Comparison of ENCODE assay signal across 1 cellular context in the genomic region with DNA sequence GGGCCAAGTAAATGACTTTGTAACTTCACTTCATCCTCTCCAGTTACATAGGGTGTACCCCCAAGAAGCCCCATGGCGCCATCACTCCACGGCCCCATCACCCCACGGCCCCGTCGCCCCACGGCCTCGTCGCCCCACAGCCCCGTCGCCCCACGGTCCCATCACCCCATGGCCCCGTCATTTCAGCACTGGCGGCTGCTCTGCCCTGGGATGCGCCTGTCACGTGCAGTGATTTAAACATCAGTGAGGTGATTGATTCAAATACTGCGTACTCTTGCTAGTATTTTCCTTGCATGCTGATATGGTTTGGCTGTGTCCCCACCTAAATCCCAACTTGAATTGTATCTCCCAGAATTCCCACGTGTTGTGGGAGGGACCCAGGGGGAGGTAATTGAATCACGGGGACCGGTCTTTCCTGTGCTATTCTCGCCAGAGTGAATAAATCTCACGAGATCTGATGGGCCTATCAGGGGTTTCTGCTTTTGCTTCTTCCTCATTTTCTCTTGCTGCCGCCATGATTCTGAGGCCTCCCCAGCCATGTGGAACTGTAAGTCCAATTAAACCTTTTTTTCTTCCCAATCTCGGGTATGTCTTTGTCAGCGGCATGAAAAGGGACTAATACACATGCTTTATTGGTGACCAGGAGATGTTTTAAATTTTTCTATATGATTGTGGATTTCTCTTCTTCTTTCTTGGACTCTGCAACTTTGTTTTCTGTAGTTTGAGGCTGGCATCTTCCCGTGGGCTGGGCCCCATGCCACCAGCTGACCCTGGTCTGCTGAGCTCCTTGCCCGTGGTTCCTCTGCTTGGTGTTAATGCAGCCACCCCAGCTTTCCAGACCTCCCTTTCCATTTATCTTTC.
TF ChIP-seq lines count a peak whose summit lies in the region.

No MANE protein-coding gene starts in this region.

TF ChIP-seq in K562, 482 proteins besides CTCF, POLR2A, EP300 and RAD21 (continued from another document):
- TF ChIP-seq HDAC2 (IDR thresholded peaks at IDR 0.05) (0 out of 2 replicates have a peak, but pooled peaks have one; percentile 60), EHMT2 (IDR thresholded peaks at IDR 0.05) (peak; percentile 63; the same call in 1 of the 2 replicates), MECOM (CRISPR knock-in tag; IDR thresholded peaks at IDR 0.05) (no peak), PHF20 (IDR thresholded peaks at IDR 0.05; ENCODE audit: partially characterized antibody) (peak; percentile 86)
- TF ChIP-seq, protein P1, sequence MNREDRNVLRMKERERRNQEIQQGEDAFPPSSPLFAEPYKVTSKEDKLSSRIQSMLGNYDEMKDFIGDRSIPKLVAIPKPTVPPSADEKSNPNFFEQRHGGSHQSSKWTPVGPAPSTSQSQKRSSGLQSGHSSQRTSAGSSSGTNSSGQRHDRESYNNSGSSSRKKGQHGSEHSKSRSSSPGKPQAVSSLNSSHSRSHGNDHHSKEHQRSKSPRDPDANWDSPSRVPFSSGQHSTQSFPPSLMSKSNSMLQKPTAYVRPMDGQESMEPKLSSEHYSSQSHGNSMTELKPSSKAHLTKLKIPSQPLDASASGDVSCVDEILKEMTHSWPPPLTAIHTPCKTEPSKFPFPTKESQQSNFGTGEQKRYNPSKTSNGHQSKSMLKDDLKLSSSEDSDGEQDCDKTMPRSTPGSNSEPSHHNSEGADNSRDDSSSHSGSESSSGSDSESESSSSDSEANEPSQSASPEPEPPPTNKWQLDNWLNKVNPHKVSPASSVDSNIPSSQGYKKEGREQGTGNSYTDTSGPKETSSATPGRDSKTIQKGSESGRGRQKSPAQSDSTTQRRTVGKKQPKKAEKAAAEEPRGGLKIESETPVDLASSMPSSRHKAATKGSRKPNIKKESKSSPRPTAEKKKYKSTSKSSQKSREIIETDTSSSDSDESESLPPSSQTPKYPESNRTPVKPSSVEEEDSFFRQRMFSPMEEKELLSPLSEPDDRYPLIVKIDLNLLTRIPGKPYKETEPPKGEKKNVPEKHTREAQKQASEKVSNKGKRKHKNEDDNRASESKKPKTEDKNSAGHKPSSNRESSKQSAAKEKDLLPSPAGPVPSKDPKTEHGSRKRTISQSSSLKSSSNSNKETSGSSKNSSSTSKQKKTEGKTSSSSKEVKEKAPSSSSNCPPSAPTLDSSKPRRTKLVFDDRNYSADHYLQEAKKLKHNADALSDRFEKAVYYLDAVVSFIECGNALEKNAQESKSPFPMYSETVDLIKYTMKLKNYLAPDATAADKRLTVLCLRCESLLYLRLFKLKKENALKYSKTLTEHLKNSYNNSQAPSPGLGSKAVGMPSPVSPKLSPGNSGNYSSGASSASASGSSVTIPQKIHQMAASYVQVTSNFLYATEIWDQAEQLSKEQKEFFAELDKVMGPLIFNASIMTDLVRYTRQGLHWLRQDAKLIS (CRISPR knock-in tag; IDR thresholded peaks at IDR 0.05) = 0 out of 2 replicates have a peak, but pooled peaks have one; percentile 14
